15 cellular contexts compared by ENCODE assay signal in the genomic region with DNA sequence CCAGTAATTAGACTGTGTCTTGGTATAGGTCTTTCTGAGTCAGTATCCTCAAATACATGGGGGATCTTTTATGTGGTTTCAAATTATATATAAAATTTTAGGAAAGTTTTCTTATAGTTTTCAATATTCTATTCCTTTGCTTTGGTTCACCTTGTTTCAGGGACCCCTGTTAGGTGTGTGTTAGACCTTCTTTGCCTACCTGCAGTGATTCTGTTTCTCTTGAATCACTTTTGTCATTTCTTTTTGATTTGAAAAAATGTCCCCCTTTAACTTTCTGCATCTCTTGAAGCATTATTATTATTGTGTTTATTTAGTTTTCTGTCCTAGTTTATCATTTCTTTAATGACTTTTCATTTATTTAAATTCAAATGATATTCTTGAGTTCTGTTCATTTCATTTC.
"Had no signal": no experiment of that assay in that cellular context is flagged by ENCODE, and none has a peak within 500 bp of the region (broad histone marks: within the 10 kb centered on the region; RNA-seq: fewer than 3 reads in every experiment).

No MANE protein-coding gene starts in this region.

- DNase-seq: activated gamma-delta T cell treated with Interleukin-2 at 50 U/mL for 16 hours; activated T-cell treated with anti-CD3 and anti-CD28 coated beads, Interleukin-2, amount 50 U/mL, for 1 hour; aorta; effector memory CD4-positive, alpha-beta T cell; naive B cell; nucleus accumbens; right lobe of liver; stimulated activated CD4-positive, alpha-beta T cell treated with anti-CD3 and anti-CD28 coated beads, Interleukin-1b, Interleukin-23, amount 100 ng/mL, for 48 hours; stimulated activated naive CD8-positive, alpha-beta T cell treated with anti-CD3 and anti-CD28 coated beads, Interleukin-15, amount 100 ng/mL, for 72 hours; T-helper 9 cell; tibial artery had no signal

- H3K79me2 ChIP-seq: parathyroid adenoma had no signal

- H3K9ac ChIP-seq: parathyroid adenoma had no signal

- H3K27ac ChIP-seq: esophagus muscularis mucosa, gastroesophageal sphincter, parathyroid adenoma, right lobe of liver, skin epidermis, tibial artery had no signal

- ATAC-seq: gastroesophageal sphincter; right lobe of liver; stimulated activated naive CD8-positive, alpha-beta T cell treated with anti-CD3 and anti-CD28 coated beads, Interleukin-15, amount 100 ng/mL, for 72 hours had no signal

- H3K27me3 ChIP-seq: esophagus muscularis mucosa, gastroesophageal sphincter, right lobe of liver, tibial artery had no signal

- H3K9me3 ChIP-seq: right lobe of liver had no signal

- H3K36me3 ChIP-seq: esophagus muscularis mucosa, gastroesophageal sphincter, right lobe of liver, tibial artery had no signal

- H3K4me3 ChIP-seq: esophagus muscularis mucosa, gastroesophageal sphincter, right lobe of liver, skin epidermis, tibial artery had no signal

- H3K4me1 ChIP-seq: gastroesophageal sphincter, parathyroid adenoma, right lobe of liver had no signal
